9 cellular contexts compared by ENCODE assay signal in genomic region chr1:116855220-116855619, GRCh38. TPM values are rescaled to one million over a fixed set of nuclear protein-coding genes. Genes with fewer than 3 reads are reported as not detected.
DNase-seq lines count a peak whose midpoint lies in the region; ATAC-seq and TF ChIP-seq lines count a peak whose summit lies in the region.
"Had no signal": no experiment of that assay in that cellular context is flagged by ENCODE, and none has a peak within 500 bp of the region (broad histone marks: within the 10 kb centered on the region; RNA-seq: fewer than 3 reads in every experiment).

No MANE protein-coding gene starts in this region.

- no peak for TF ChIP-seq POLR2A in adrenal gland (IDR thresholded peaks at IDR 0.05)
- TF ChIP-seq POLR2A in uterus (IDR thresholded peaks at IDR 0.05), result no peak

- H3K36me3 ChIP-seq in adrenal gland (replicated peaks in 1 of 2) (no peaks in the 10 kb centered on the region), uterus (no peaks in the 10 kb centered on the region)

- H3K4me1 ChIP-seq in adrenal gland (replicated peaks in 1 of 2) (peaks cover 20% of the 10 kb centered on the region in 2 donors), uterus (peaks cover 0 to 4% of the 10 kb centered on the region in 2 donors)

- H3K27ac ChIP-seq in adrenal gland, result peak overlapping the region in 1 of 5 donors; percentile 8
- peak overlapping the region; percentile 1 to 69 for H3K27ac ChIP-seq in uterus
- H3K27ac ChIP-seq: epithelial cell of prostate had no signal

- DNase-seq in NCI-H82 (lab: John Stamatoyannopoulos, UW) (peak; percentile 24), NCI-H82 treated with DMSO at 0.1 percent for 48 hours (lab: John Stamatoyannopoulos, UW; ENCODE audit: unreplicated experiment) (no peak), adrenal gland (peak; percentile 46 to 77 (median 64)), kidney tubule cell (ENCODE audit: low spot score) (peak; percentile 39), uterus (peak in 1 of 2 donors; percentile 37), D341Med (ENCODE audit: low spot score) (no peak), SIG-M5 treated with dmso at 0.1 percent for 504 hours (lab: John Stamatoyannopoulos, UW; ENCODE audit: unreplicated experiment) (no peak)

- H3K4me3 ChIP-seq in adrenal gland (no peak overlapping the region), uterus (no peak overlapping the region)

- no peak for ATAC-seq in GM18907 (IDR thresholded peaks at IDR 0.05; ENCODE audit: unreplicated experiment)

- no peaks in the 10 kb centered on the region for H3K9me3 ChIP-seq in adrenal gland (replicated peaks in 1 of 3)
- H3K9me3 ChIP-seq in uterus, result no peaks in the 10 kb centered on the region

- intact Hi-C loops in adrenal gland (cut with DNase I), result loop anchor here (10.0 kb wide), 1 partner anchor 200 kb away; no protein-coding TSS in a partner anchor
- intact Hi-C loops in uterus (cut with DNase I; ENCODE audit: low total_unique reads), result no loop called here

- H3K27me3 ChIP-seq in adrenal gland, result no peaks in the 10 kb centered on the region
- no peaks in the 10 kb centered on the region for H3K27me3 ChIP-seq in uterus

- TF ChIP-seq CTCF in adrenal gland (IDR thresholded peaks at IDR 0.05) (no peak), uterus (IDR thresholded peaks at IDR 0.05) (no peak)

- WGBS in adrenal gland, 4 donors, result 26 to 45% (median 33%) methylated on average over 4 to 5 of the region's 5 CpGs

RNA-seq across cellular contexts. Expression of gene PTGFRN, which starts 54.5 kb away (rescaled TPM):
- total RNA-seq in adrenal gland, result 100 to 1,000 TPM in 3 of 8 donors, 10 to 100 TPM in 5; 63.8 to 173 (median 69.1) TPM
- polyA plus RNA-seq in adrenal gland, result 10 to 100 TPM; 63.3 to 68.7 (median 64.6) TPM
- total RNA-seq in uterus, result 100 to 1,000 TPM in 2 of 4 donors, 10 to 100 TPM in 2; 32.4 to 134 (median 88.8) TPM

Comparison
In these comparisons a context has a peak if more than half of its experiments do, and no peak if none do; other contexts are left out.
1. DNase-seq: peak in NCI-H82 (single experiment), adrenal gland (7 of 7) and kidney tubule cell (single experiment); none in NCI-H82 treated with DMSO at 0.1 percent for 48 hours (single experiment), D341Med (single experiment) and SIG-M5 treated with dmso at 0.1 percent for 504 hours (single experiment).